In the genomic region with DNA sequence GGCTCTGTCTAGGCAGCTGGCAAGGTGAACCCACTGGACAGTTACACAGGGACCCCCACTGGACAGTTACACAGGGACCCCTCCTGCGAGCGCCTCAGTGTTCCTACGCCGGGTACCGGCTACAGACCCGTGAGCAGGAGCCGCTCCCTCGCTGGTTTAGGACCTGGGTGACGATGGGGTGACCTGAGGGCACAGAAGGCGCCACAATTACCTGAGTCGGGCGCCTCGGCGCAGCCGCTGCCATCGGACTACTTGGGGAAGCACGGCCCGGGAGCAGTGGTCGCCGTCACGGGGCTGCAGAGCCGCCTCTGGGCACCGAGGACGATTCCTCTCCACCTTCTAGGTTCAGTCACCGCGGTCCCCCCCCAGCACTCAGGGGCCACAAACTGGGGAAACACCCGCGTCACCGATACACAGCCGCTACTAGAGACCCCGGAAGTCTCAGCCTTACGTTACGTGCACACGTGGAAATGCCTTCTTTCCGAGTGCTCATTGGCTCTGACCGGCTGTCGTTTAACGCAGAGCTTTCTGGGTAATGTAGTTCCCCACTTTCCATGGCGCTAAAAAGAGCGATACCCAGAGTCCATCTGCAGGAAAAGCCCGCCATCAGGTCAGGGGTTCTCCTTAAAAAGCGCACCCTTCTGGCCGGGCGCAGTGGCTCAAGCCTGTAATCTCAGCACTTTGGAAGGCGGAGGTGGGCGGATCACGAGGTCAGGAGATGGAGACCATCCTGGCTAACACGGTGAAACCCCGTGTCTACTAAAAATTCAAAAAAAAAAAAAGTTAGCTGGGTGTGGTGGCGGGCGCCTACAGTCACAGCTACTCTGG, we compare ENCODE assay signal across 7 cellular contexts.
DNase-seq lines count a peak whose midpoint lies in the region; ATAC-seq and TF ChIP-seq lines count a peak whose summit lies in the region.
"Not testable (repeated sequence)": the region's sequence is repeated elsewhere in the genome, so short reads cannot be mapped to it uniquely, and the experiment has no call there.

Gene ZNF417 (minus strand): TSS at position 425 of the 828 bp plus-strand sequence. CDS start 181 bp downstream, at position 244.

- peak within 1 kb of the TSS; percentile 93 for H3K4me3 Mint-ChIP-seq in T-helper 2 cell treated with Interferon-gamma antibody and Interleukin-4, amounts not matched to agents 5 μg/mL and 100 μg/mL, for 36 hours

- peaks cover 49% of the 10 kb centered on the region for H3K36me3 Mint-ChIP-seq in T-helper 2 cell treated with Interferon-gamma antibody and Interleukin-4, amounts not matched to agents 5 μg/mL and 100 μg/mL, for 36 hours (ENCODE audit: low read depth)

- H3K4me1 Mint-ChIP-seq in T-helper 2 cell treated with Interferon-gamma antibody and Interleukin-4, amounts not matched to agents 5 μg/mL and 100 μg/mL, for 36 hours (ENCODE audit: low read depth), result peaks cover 13% of the 10 kb centered on the region

- in situ Hi-C loops in astrocyte of the cerebellum (cut with HindIII; ENCODE audit: low sequenced_read_pairs), result not testable (repeated sequence)

- ATAC-seq in GM18502 (IDR thresholded peaks at IDR 0.05; ENCODE audit: poor library complexity, unreplicated experiment) (peak; percentile 98), HG02970 (IDR thresholded peaks at IDR 0.05; ENCODE audit: low FRiP score, unreplicated experiment) (peak; percentile 95)

- peaks cover 64% of the 10 kb centered on the region for H3K9me3 Mint-ChIP-seq in T-helper 2 cell treated with Interferon-gamma antibody and Interleukin-4, amounts not matched to agents 5 μg/mL and 100 μg/mL, for 36 hours

- TF ChIP-seq CTCF in astrocyte of the cerebellum (IDR thresholded peaks at IDR 0.05; ENCODE audit: low read depth, low read length, missing control alignments), result peak; percentile 34

- not testable (repeated sequence) for H3K27me3 Mint-ChIP-seq in T-helper 2 cell treated with Interferon-gamma antibody and Interleukin-4, amounts not matched to agents 5 μg/mL and 100 μg/mL, for 36 hours (ENCODE audit: low read depth)

- DNase-seq in NCI-H187 treated with DMSO at 0.1 percent for 48 hours (lab: John Stamatoyannopoulos, UW) (peak; percentile 76), astrocyte of the cerebellum (ENCODE audit: low read depth) (peak; percentile 90), hippocampal formation (lab: John Stamatoyannopoulos, UW) (peak; percentile 81 to 84), retina (peak; percentile 95)
- peak; percentile 86 for DNase-seq in T-helper 2 cell treated with Interferon-gamma antibody and Interleukin-4, amounts not matched to agents 5 μg/mL and 100 μg/mL, for 36 hours (ENCODE audit: low spot score)

- peak within 1 kb of the TSS; percentile 80 for H3K4me3 ChIP-seq in astrocyte of the cerebellum (ENCODE audit: low read depth, low read length)

- peak within 1 kb of the TSS; percentile 94 for H3K27ac Mint-ChIP-seq in T-helper 2 cell treated with Interferon-gamma antibody and Interleukin-4, amounts not matched to agents 5 μg/mL and 100 μg/mL, for 36 hours

Comparison
In these comparisons a context has a peak if more than half of its experiments do, and no peak if none do; other contexts are left out.
1. Peak in every context shown above with its lines: DNase-seq, ATAC-seq and H3K4me3 ChIP-seq.